ENCODE assay signal across 31 cellular contexts in genomic region chr21:31425158-31425557, GRCh38.
DNase-seq lines count a peak whose midpoint lies in the region; TF ChIP-seq lines count a peak whose summit lies in the region.
"Had no signal": no experiment of that assay in that cellular context is flagged by ENCODE, and none has a peak within 500 bp of the region (broad histone marks: within the 10 kb centered on the region; RNA-seq: fewer than 3 reads in every experiment).

No MANE protein-coding gene starts in this region.

- H3K4me1 Mint-ChIP-seq in Caco-2 (ENCODE audit: low read depth, unreplicated experiment) (peaks cover 6% of the 10 kb centered on the region), mesothelial cell of epicardium (peaks cover 32% of the 10 kb centered on the region)

- H3K27me3 Mint-ChIP-seq in Caco-2 (ENCODE audit: insufficient read depth, unreplicated experiment) (no peaks in the 10 kb centered on the region), mesothelial cell of epicardium (ENCODE audit: low read depth) (no peaks in the 10 kb centered on the region)
- H3K27me3 Mint-ChIP-seq: activated CD4-positive, alpha-beta T cell treated with anti-CD3 and anti-CD28 coated beads for 36 hours; stimulated activated naive CD8-positive, alpha-beta T cell treated with anti-CD3 and anti-CD28 coated beads, Interleukin-15, amount 100 ng/mL, for 72 hours had no signal

- DNase-seq in Caco-2 (no peak), LNCaP clone FGC (ENCODE audit: low read depth) (peak; percentile 26), iPS DF 19.7 (ENCODE audit: low read depth, low spot score) (peak; percentile 7), mesothelial cell of epicardium (ENCODE audit: low spot score in 2 of 2, unreplicated experiment in 2 of 2) (no peak), ecto neural progenitor cell (ENCODE audit: low spot score) (no peak), BE2C (no peak), NCI-H524 (lab: John Stamatoyannopoulos, UW) (no peak)
- no peak for DNase-seq in activated T-cell treated with anti-CD3 and anti-CD28 coated beads, Interleukin-2, amount 50 U/mL, for 48 hours
- DNase-seq: activated CD4-positive, alpha-beta T cell treated with anti-CD3 and anti-CD28 coated beads for 36 hours; activated CD8-positive, alpha-beta memory T cell treated with anti-CD3 and anti-CD28 coated beads for 24 hours; activated effector memory CD4-positive, alpha-beta T cell treated with Interleukin-2 at 50 U/mL for 16 hours; activated T-cell treated with anti-CD3 and anti-CD28 coated beads for 4 hours; amygdala; DND-41; effector CD8-positive, alpha-beta T cell; GM23248; KG1; NCI-H1417; NCI-H2081 treated with DMSO at 0.1 percent for 48 hours; NCI-H748 treated with DMSO at 0.1 percent for 48 hours; Peyer's patch; right lobe of liver; SIG-M5; stimulated activated CD4-positive, alpha-beta T cell treated with anti-CD3 and anti-CD28 coated beads, Interleukin-12 subunit alpha, Interleukin-12 subunit beta, amount 100 ng/mL, for 4 hours; stimulated activated CD4-positive, alpha-beta T cell treated with anti-CD3 and anti-CD28 coated beads, Interleukin-2, amount 100 ng/mL, for 48 hours; stimulated activated naive CD8-positive, alpha-beta T cell treated with anti-CD3 and anti-CD28 coated beads, Interleukin-15, amount 100 ng/mL, for 72 hours; uterus had no signal

- H3K4me1 ChIP-seq in Caco-2 (no peaks in the 10 kb centered on the region), BE2C (no peaks in the 10 kb centered on the region)
- H3K4me1 ChIP-seq: breast epithelium, Peyer's patch, right lobe of liver, uterus had no signal

- H3K27me3 ChIP-seq in Caco-2 (replicated peaks; ENCODE audit: control insufficient read depth, insufficient read depth, low read length) (no peaks in the 10 kb centered on the region), BE2C (no peaks in the 10 kb centered on the region)
- H3K27me3 ChIP-seq: breast epithelium, Peyer's patch, right lobe of liver, uterus had no signal

- H3K27ac Mint-ChIP-seq in Caco-2 (ENCODE audit: unreplicated experiment): peak overlapping the region; percentile 48
- H3K27ac Mint-ChIP-seq in mesothelial cell of epicardium: peak overlapping the region; percentile 72
- H3K27ac Mint-ChIP-seq: activated CD4-positive, alpha-beta T cell treated with anti-CD3 and anti-CD28 coated beads for 36 hours; activated naive CD4-positive, alpha-beta T cell treated with anti-CD3 and anti-CD28 coated beads, Interleukin-2, amount 50 U/mL, for 72 hours; stimulated activated naive CD8-positive, alpha-beta T cell treated with anti-CD3 and anti-CD28 coated beads, Interleukin-15, amount 100 ng/mL, for 72 hours had no signal

- POLR2A ChIA-PET in Caco-2 (lab: Charles Lee): no interaction called here

- H3K9me3 ChIP-seq in Caco-2: no peaks in the 10 kb centered on the region
- no peaks in the 10 kb centered on the region for H3K9me3 ChIP-seq in BE2C
- H3K9me3 ChIP-seq: breast epithelium, Peyer's patch, right lobe of liver, thoracic aorta, uterus had no signal

- H3K4me3 ChIP-seq in Caco-2 (ENCODE audit: low read depth, low read length) (no peak overlapping the region), LNCaP clone FGC (ENCODE audit: low read depth, low read length) (no peak overlapping the region), BE2C (ENCODE audit: low read depth, low read length) (no peak overlapping the region)
- H3K4me3 ChIP-seq: breast epithelium, GM23248, Peyer's patch, right lobe of liver, thoracic aorta, uterus had no signal

- H3K36me3 Mint-ChIP-seq in Caco-2 (ENCODE audit: insufficient read depth, unreplicated experiment) (no peaks in the 10 kb centered on the region), mesothelial cell of epicardium (peaks cover 3% of the 10 kb centered on the region)
- H3K36me3 Mint-ChIP-seq: activated naive CD4-positive, alpha-beta T cell treated with anti-CD3 and anti-CD28 coated beads, Interleukin-2, amount 50 U/mL, for 72 hours had no signal

- no peaks in the 10 kb centered on the region for H3K9me3 Mint-ChIP-seq in Caco-2 (ENCODE audit: unreplicated experiment)
- H3K9me3 Mint-ChIP-seq in mesothelial cell of epicardium: no peaks in the 10 kb centered on the region
- H3K9me3 Mint-ChIP-seq: activated naive CD4-positive, alpha-beta T cell treated with anti-CD3 and anti-CD28 coated beads, Interleukin-2, amount 50 U/mL, for 72 hours; stimulated activated naive CD8-positive, alpha-beta T cell treated with anti-CD3 and anti-CD28 coated beads, Interleukin-15, amount 100 ng/mL, for 72 hours had no signal

- intact Hi-C loops in Caco-2 (cut with micrococcal nuclease; ENCODE audit: unreplicated experiment): no loop called here

- no peak overlapping the region for H3K4me3 Mint-ChIP-seq in Caco-2 (ENCODE audit: unreplicated experiment)
- no peak overlapping the region for H3K4me3 Mint-ChIP-seq in mesothelial cell of epicardium
- H3K4me3 Mint-ChIP-seq: activated CD4-positive, alpha-beta T cell treated with anti-CD3 and anti-CD28 coated beads for 36 hours; neural crest cell; stimulated activated naive CD8-positive, alpha-beta T cell treated with anti-CD3 and anti-CD28 coated beads, Interleukin-15, amount 100 ng/mL, for 72 hours had no signal

- CTCF ChIA-PET in Caco-2 (lab: Charles Lee): no interaction called here

- no TSS peak for BruUV-seq in Caco-2 (replicated peaks; lab: Mats Ljungman, UMichigan)

- H3K36me3 ChIP-seq in Caco-2 (ENCODE audit: control insufficient read depth, insufficient read depth, low read length) (no peaks in the 10 kb centered on the region), BE2C (no peaks in the 10 kb centered on the region)
- H3K36me3 ChIP-seq: breast epithelium, Peyer's patch, right lobe of liver, thoracic aorta, uterus had no signal

- TF ChIP-seq CTCF in Caco-2 (IDR thresholded peaks at IDR 0.05; ENCODE audit: insufficient read depth in 1 of 2, low read depth in 1 of 2, low read length in 1 of 2, severe bottlenecking in 1 of 2, unreplicated experiment in 1 of 2): no peak
- no peak for TF ChIP-seq CTCF in LNCaP clone FGC (IDR thresholded peaks at IDR 0.05; ENCODE audit: control insufficient read depth, extremely low read depth, insufficient read depth)
- TF ChIP-seq CTCF in mesothelial cell of epicardium (IDR thresholded peaks at IDR 0.05; ENCODE audit: unreplicated experiment): no peak
- TF ChIP-seq CTCF in BE2C (IDR thresholded peaks at IDR 0.05; ENCODE audit: low read depth, low read length): no peak

Comparison
In these comparisons a context has a peak if more than half of its experiments do, and no peak if none do; other contexts are left out.
1. DNase-seq: peak in LNCaP clone FGC (single experiment) and iPS DF 19.7 (single experiment); none in Caco-2 (0 of 2), mesothelial cell of epicardium (0 of 2), ecto neural progenitor cell (single experiment), activated T-cell treated with anti-CD3 and anti-CD28 coated beads, Interleukin-2, amount 50 U/mL, for 48 hours (0 of 2), BE2C (single experiment) and NCI-H524 (0 of 2).